ENCODE assay signal across 8 cellular contexts in genomic region chr1:11858968-11859871, GRCh38. TPM values are rescaled to one million over a fixed set of nuclear protein-coding genes. Genes with fewer than 3 reads are reported as not detected.
DNase-seq lines count a peak whose midpoint lies in the region; ATAC-seq, FAIRE-seq and TF ChIP-seq lines count a peak whose summit lies in the region.

No MANE protein-coding gene starts in this region.

- TF ChIP-seq POLR2A in right lobe of liver (IDR thresholded peaks at IDR 0.05), result no peak

- no peak for FAIRE-seq in bronchial epithelial cell (lab: Jason Lieb, UNC)

- intact Hi-C loops in right lobe of liver (cut with DNase I), result no loop called here

- peaks cover 0 to 3% (median 0%) of the 10 kb centered on the region in 4 donors for H3K4me1 ChIP-seq in right lobe of liver

- peak overlapping the region; percentile 72 for H3K27ac ChIP-seq in WERI-Rb-1
- H3K27ac ChIP-seq in right lobe of liver, result no peak overlapping the region

- peak; percentile 83 for DNase-seq in AG20443 (ENCODE audit: low spot score)
- DNase-seq in HUDEP-2 (lab: John Stamatoyannopoulos, UW; ENCODE audit: unreplicated experiment in 76 of 76), result peak in 59 of 76 experiments; percentile 7 to 76 (median 47)
- no peak for DNase-seq in WERI-Rb-1
- DNase-seq in bronchial epithelial cell (ENCODE audit: low read depth), result peak; percentile 20
- peak in 1 of 3 donors; percentile 57 for DNase-seq in right lobe of liver
- DNase-seq in stimulated activated CD8-positive, alpha-beta memory T cell treated with anti-CD3 and anti-CD28 coated beads, Interleukin-2, amount 100 ng/mL, for 48 hours (ENCODE audit: low read depth in 2 of 2), result peak; percentile 47 to 66
- DNase-seq in NCI-H345 (lab: John Stamatoyannopoulos, UW), result no peak

- H3K36me3 ChIP-seq in WERI-Rb-1 (no peaks in the 10 kb centered on the region), bronchial epithelial cell (ENCODE audit: control insufficient read depth, insufficient read depth, low read length) (no peaks in the 10 kb centered on the region), right lobe of liver (no peaks in the 10 kb centered on the region)

- no peaks in the 10 kb centered on the region for H3K9me3 ChIP-seq in WERI-Rb-1 (ENCODE audit: severe bottlenecking)
- no peaks in the 10 kb centered on the region for H3K9me3 ChIP-seq in right lobe of liver

- peak; percentile 72 to 82 (median 78) for ATAC-seq in right lobe of liver
- ATAC-seq in GM19452 (IDR thresholded peaks at IDR 0.05; ENCODE audit: unreplicated experiment), result no peak

- WGBS in right lobe of liver (ENCODE audit: insufficient coverage, low coverage, low lambda C conversion rate, missing lambda C conversion rate), result 7% methylated on average over 13 of the region's 53 CpGs

- TF ChIP-seq CTCF in WERI-Rb-1 (IDR thresholded peaks at IDR 0.05; ENCODE audit: low read depth, low read length) (no peak), bronchial epithelial cell (IDR thresholded peaks at IDR 0.05; ENCODE audit: insufficient read depth, low read length, severe bottlenecking) (peak; percentile 29), right lobe of liver (IDR thresholded peaks at IDR 0.05) (peak in 2 of 4 donors; percentile 7 to 12)

- no peaks in the 10 kb centered on the region for H3K27me3 ChIP-seq in WERI-Rb-1 (ENCODE audit: insufficient read depth, low read depth, severe bottlenecking)
- H3K27me3 ChIP-seq in bronchial epithelial cell (ENCODE audit: control insufficient read depth, insufficient read depth, low read length), result peaks cover 29% of the 10 kb centered on the region
- peaks cover 10 to 16% of the 10 kb centered on the region in 2 donors for H3K27me3 ChIP-seq in right lobe of liver

- H3K4me3 ChIP-seq in WERI-Rb-1 (ENCODE audit: low read depth, low read length) (no peak overlapping the region), bronchial epithelial cell (ENCODE audit: low read depth, low read length) (no peak overlapping the region), right lobe of liver (no peak overlapping the region)

RNA-seq across cellular contexts. Expression of gene NPPB, which starts 0.5 kb away (rescaled TPM):
- total RNA-seq in bronchial epithelial cell (not detected in 2 replicates), right lobe of liver (under 1 TPM in 1 of 6 experiments, not detected in 5; 0.44 TPM)

RNA-seq across cellular contexts. Expression of gene NPPA, which starts 11.6 kb away (rescaled TPM):
- total RNA-seq in bronchial epithelial cell (not detected in 2 replicates), right lobe of liver (1 to 10 TPM in 2 of 6 experiments, under 1 TPM in 2, not detected in 2; 0.27 to 2.3 (median 1.3) TPM)

RNA-seq across cellular contexts. Expression of gene CLCN6, which starts 53.2 kb away (rescaled TPM):
- total RNA-seq in bronchial epithelial cell, result 4.5 and 6.6 TPM in 2 replicates
- 10 to 100 TPM in 2 of 6 experiments, 1 to 10 TPM in 4; 4.2 to 12.7 (median 9.2) TPM for total RNA-seq in right lobe of liver

RNA-seq across cellular contexts. Expression of gene MTHFR, which starts 53.5 kb away (rescaled TPM):
- 16.3 and 21.6 TPM in 2 replicates for total RNA-seq in bronchial epithelial cell
- total RNA-seq in right lobe of liver, result 10 to 100 TPM; 10.6 to 20.1 (median 15.6) TPM

Comparison
In these comparisons a context has a peak if more than half of its experiments do, and no peak if none do; other contexts are left out.
1. DNase-seq: peak in AG20443 (single experiment), HUDEP-2 (59 of 76), bronchial epithelial cell (single experiment) and stimulated activated CD8-positive, alpha-beta memory T cell treated with anti-CD3 and anti-CD28 coated beads, Interleukin-2, amount 100 ng/mL, for 48 hours (2 of 2); none in WERI-Rb-1 (single experiment) and NCI-H345 (single experiment).